Comparison of ENCODE assay signal across 8 cellular contexts in the genomic region with DNA sequence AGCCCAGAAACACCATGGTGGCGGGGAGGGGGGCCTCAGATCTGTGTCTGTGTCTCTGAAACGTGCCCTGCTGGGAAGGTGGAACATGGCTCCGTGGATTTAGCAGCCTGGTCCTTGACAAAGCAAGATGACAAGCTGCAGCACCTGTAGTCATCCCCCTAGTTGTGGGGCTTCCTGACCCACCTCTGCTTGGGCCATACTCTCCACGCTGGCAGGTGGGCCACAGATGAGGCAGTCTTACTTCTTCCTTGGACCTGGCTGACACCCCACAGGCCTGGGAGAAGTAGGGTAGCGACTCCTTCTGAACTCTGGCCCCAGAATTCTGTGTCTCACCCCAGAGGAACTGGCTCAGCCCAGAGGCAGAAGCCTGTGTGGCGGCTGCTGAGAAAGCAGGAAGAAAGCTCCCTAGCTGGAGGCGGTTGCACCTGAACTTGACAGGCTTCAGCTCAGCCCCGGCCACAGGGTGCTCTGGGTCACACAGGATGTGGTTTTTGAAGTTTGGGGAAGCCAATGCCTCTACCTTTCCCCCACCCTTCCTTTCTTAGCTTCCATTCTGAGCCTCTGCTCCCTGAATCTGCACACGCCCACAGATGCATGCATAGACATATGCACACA.
A peak's percentile ranks its signal among the peaks of the same experiment; 100 is the strongest.
DNase-seq lines count a peak whose midpoint lies in the region; ATAC-seq and TF ChIP-seq lines count a peak whose summit lies in the region.

No MANE protein-coding gene starts in this region.

- no peak for TF ChIP-seq EP300 in suprapubic skin (IDR thresholded peaks at IDR 0.05)

- H3K27ac Mint-ChIP-seq in activated T-cell treated with anti-CD3 and anti-CD28 coated beads, Interleukin-2, amount 50 U/mL, for 24 hours = peak overlapping the region; percentile 92

- DNase-seq in CD1c-positive myeloid dendritic cell (ENCODE audit: extremely low spot score) = peak; percentile 17
- peak; percentile 74 for DNase-seq in KG1 (lab: John Stamatoyannopoulos, UW)
- peak; percentile 75 for DNase-seq in activated T-cell treated with anti-CD3 and anti-CD28 coated beads, Interleukin-2, amount 50 U/mL, for 24 hours
- DNase-seq in spleen = peak; percentile 93
- DNase-seq in T1000 (lab: John Stamatoyannopoulos, UW) = no peak
- DNase-seq in suprapubic skin (ENCODE audit: low spot score in 2 of 2) = no peak
- DNase-seq in NCI-H187 (lab: John Stamatoyannopoulos, UW) = no peak

- H3K4me3 Mint-ChIP-seq in activated T-cell treated with anti-CD3 and anti-CD28 coated beads, Interleukin-2, amount 50 U/mL, for 24 hours = peak overlapping the region; percentile 73

- 27 to 43% (median 38%) methylated on average over 5 to 9 of the region's 9 CpGs for WGBS in spleen, 5 donors
- 46% methylated on average over 7 of the region's 9 CpGs for WGBS in suprapubic skin

- H3K9me3 ChIP-seq in spleen (no peaks in the 10 kb centered on the region), suprapubic skin (no peaks in the 10 kb centered on the region)

- peak overlapping the region; percentile 31 to 88 (median 72) for H3K27ac ChIP-seq in spleen
- no peak overlapping the region for H3K27ac ChIP-seq in suprapubic skin

- no peaks in the 10 kb centered on the region for H3K9me3 Mint-ChIP-seq in activated T-cell treated with anti-CD3 and anti-CD28 coated beads, Interleukin-2, amount 50 U/mL, for 24 hours

- peak; percentile 98 for ATAC-seq in GM21447 (IDR thresholded peaks at IDR 0.05; ENCODE audit: unreplicated experiment)

- H3K27me3 ChIP-seq in spleen (replicated peaks in 1 of 7) = no peaks in the 10 kb centered on the region
- no peaks in the 10 kb centered on the region for H3K27me3 ChIP-seq in suprapubic skin

- TF ChIP-seq CTCF in spleen (IDR thresholded peaks at IDR 0.05 in 8 of 11, conservative IDR thresholded peaks at IDR 0.05 in 3 of 11) (no peak), suprapubic skin (IDR thresholded peaks at IDR 0.05) (no peak)

- no peaks in the 10 kb centered on the region for H3K36me3 Mint-ChIP-seq in activated T-cell treated with anti-CD3 and anti-CD28 coated beads, Interleukin-2, amount 50 U/mL, for 24 hours (ENCODE audit: low read depth)

- H3K4me3 ChIP-seq in spleen (peak overlapping the region in 2 of 8 donors; percentile 5 to 39), suprapubic skin (no peak overlapping the region)

- H3K4me1 ChIP-seq in spleen (peaks cover 17 to 92% (median 51%) of the 10 kb centered on the region in 6 donors), suprapubic skin (peaks cover 49% of the 10 kb centered on the region)

- intact Hi-C loops in spleen (cut with DNase I; ENCODE audit: low total_unique reads) = no loop called here

- H3K4me1 Mint-ChIP-seq in activated T-cell treated with anti-CD3 and anti-CD28 coated beads, Interleukin-2, amount 50 U/mL, for 24 hours (ENCODE audit: low read depth) = peaks cover 87% of the 10 kb centered on the region

- no peaks in the 10 kb centered on the region for H3K27me3 Mint-ChIP-seq in activated T-cell treated with anti-CD3 and anti-CD28 coated beads, Interleukin-2, amount 50 U/mL, for 24 hours

- TF ChIP-seq POLR2A in spleen (IDR thresholded peaks at IDR 0.05) (no peak), suprapubic skin (IDR thresholded peaks at IDR 0.05) (no peak)

- H3K36me3 ChIP-seq in spleen (peaks cover 0 to 7% (median 0%) of the 10 kb centered on the region in 6 donors), suprapubic skin (no peaks in the 10 kb centered on the region)

Comparison
In these comparisons a context has a peak if more than half of its experiments do, and no peak if none do; other contexts are left out.
1. DNase-seq: peak in CD1c-positive myeloid dendritic cell (single experiment), KG1 (single experiment), activated T-cell treated with anti-CD3 and anti-CD28 coated beads, Interleukin-2, amount 50 U/mL, for 24 hours (single experiment) and spleen (single experiment); none in T1000 (single experiment), suprapubic skin (0 of 2) and NCI-H187 (0 of 2).